In genomic region chr3:28348637-28349396, GRCh38 we compare ENCODE assay signal across 1 cellular context.
TF ChIP-seq lines count a peak whose summit lies in the region.

Gene AZI2, minus strand, starts transcription at chr3:28348824. Its CDS starts 8,207 bp downstream, at chr3:28340617.
Gene ZCWPW2, plus strand, starts transcription at chr3:28348721. Its CDS starts 64,348 bp downstream, at chr3:28413069.

TF ChIP-seq in HepG2, 621 proteins besides CTCF, POLR2A, EP300 and RAD21 (continued from another document and continues in another):
- TF ChIP-seq ZFP91 (CRISPR knock-in tag; IDR thresholded peaks at IDR 0.05; ENCODE audit: borderline replicate concordance): peak; percentile 96; the same call in 1 of the 2 replicates
- no peak; the same call in 1 of the 2 replicates for TF ChIP-seq KLF6 (CRISPR knock-in tag; IDR thresholded peaks at IDR 0.05)
- TF ChIP-seq ATF4 (CRISPR knock-in tag; IDR thresholded peaks at IDR 0.05): peak in 1 of 2 experiments; percentile 48; a peak in 1 of 4 replicates
- no peak for TF ChIP-seq AKNA (CRISPR knock-in tag; IDR thresholded peaks at IDR 0.05; ENCODE audit: borderline replicate concordance)
- 0 out of 2 replicates have a peak, but pooled peaks have one; percentile 38 for TF ChIP-seq ZNF329 (CRISPR knock-in tag; IDR thresholded peaks at IDR 0.05; ENCODE audit: low read depth)
- peak; percentile 53; the same call in 1 of the 2 replicates for TF ChIP-seq ZNF451 (CRISPR knock-in tag; IDR thresholded peaks at IDR 0.05)
- TF ChIP-seq ZNF883 (CRISPR knock-in tag; IDR thresholded peaks at IDR 0.05; ENCODE audit: not compliant biosample characterization): peak; percentile 61
- no peak for TF ChIP-seq TGIF2 (CRISPR knock-in tag; IDR thresholded peaks at IDR 0.05)
- TF ChIP-seq PAX8 (CRISPR knock-in tag; IDR thresholded peaks at IDR 0.05; ENCODE audit: borderline replicate concordance): peak; percentile 34; the same call in 1 of the 2 replicates
- no peak for TF ChIP-seq FOSL1 (CRISPR knock-in tag; IDR thresholded peaks at IDR 0.05; ENCODE audit: borderline replicate concordance)
- peak; percentile 86 for TF ChIP-seq GABPA (IDR thresholded peaks at IDR 0.05; ENCODE audit: low read depth, low read length)
- peak; percentile 93 for TF ChIP-seq GABPA (CRISPR knock-in tag; IDR thresholded peaks at IDR 0.05; ENCODE audit: low read depth)
- TF ChIP-seq MAZ (IDR thresholded peaks at IDR 0.05; ENCODE audit: borderline replicate concordance, low read depth, low read length): peak; percentile 79
- peak; percentile 87 for TF ChIP-seq MAZ (CRISPR knock-in tag; IDR thresholded peaks at IDR 0.05; ENCODE audit: low read depth)
- no peak; the same call in 1 of the 2 replicates for TF ChIP-seq CREBL2 (CRISPR knock-in tag; IDR thresholded peaks at IDR 0.05; ENCODE audit: borderline replicate concordance)
- peak; percentile 81; the same call in 1 of the 2 replicates for TF ChIP-seq ZNF670 (CRISPR knock-in tag; IDR thresholded peaks at IDR 0.05; ENCODE audit: borderline replicate concordance)
- TF ChIP-seq HNRNPUL1 (IDR thresholded peaks at IDR 0.05; ENCODE audit: low read depth, low read length): 0 out of 2 replicates have a peak, but pooled peaks have one; percentile 22
- peak; percentile 87; the same call in 1 of the 2 replicates for TF ChIP-seq ZNF737 (CRISPR knock-in tag; IDR thresholded peaks at IDR 0.05; ENCODE audit: borderline replicate concordance)
- no peak; the same call in 1 of the 2 replicates for TF ChIP-seq ZSCAN29 (CRISPR knock-in tag; conservative IDR thresholded peaks at IDR 0.05)
- no peak; the same call in 1 of the 2 replicates for TF ChIP-seq NKX3-1 (CRISPR knock-in tag; IDR thresholded peaks at IDR 0.05)
- 0 out of 2 replicates have a peak, but pooled peaks have one; percentile 54 for TF ChIP-seq PRDM15 (CRISPR knock-in tag; IDR thresholded peaks at IDR 0.05)
- TF ChIP-seq ZNF790 (CRISPR knock-in tag; IDR thresholded peaks at IDR 0.05; ENCODE audit: borderline replicate concordance): peak; percentile 70; the same call in 1 of the 2 replicates
- no peak for TF ChIP-seq ZBTB43 (CRISPR knock-in tag; conservative IDR thresholded peaks at IDR 0.05)
- TF ChIP-seq FOXA3 (CRISPR knock-in tag; IDR thresholded peaks at IDR 0.05): peak; percentile 6
- TF ChIP-seq ZNF709 (CRISPR knock-in tag; IDR thresholded peaks at IDR 0.05): peak; percentile 90; the same call in 1 of the 2 replicates
- peak; percentile 56 for TF ChIP-seq HNRNPK (IDR thresholded peaks at IDR 0.05; ENCODE audit: low read depth, low read length, poor library complexity, severe bottlenecking)
- peak; percentile 77 for TF ChIP-seq E2F1 (CRISPR knock-in tag; IDR thresholded peaks at IDR 0.05)
- peak; percentile 50; the same call in 1 of the 2 replicates for TF ChIP-seq KDM5A (IDR thresholded peaks at IDR 0.05; ENCODE audit: borderline replicate concordance, low read length)
- TF ChIP-seq KLF13 (CRISPR knock-in tag; IDR thresholded peaks at IDR 0.05): no peak
- TF ChIP-seq ZNF275 (CRISPR knock-in tag; IDR thresholded peaks at IDR 0.05; ENCODE audit: borderline replicate concordance): peak; percentile 82; the same call in 1 of the 2 replicates
- TF ChIP-seq POLR2AphosphoS5 (IDR thresholded peaks at IDR 0.05; ENCODE audit: low read depth, low read length): peak; percentile 78
- TF ChIP-seq NFAT5 (CRISPR knock-in tag; IDR thresholded peaks at IDR 0.05): no peak
- TF ChIP-seq TCF12 (IDR thresholded peaks at IDR 0.05): no peak
- TF ChIP-seq TCF12 (CRISPR knock-in tag; IDR thresholded peaks at IDR 0.05): peak; percentile 85
